Comparison of ENCODE assay signal across 1 cellular context in the genomic region with DNA sequence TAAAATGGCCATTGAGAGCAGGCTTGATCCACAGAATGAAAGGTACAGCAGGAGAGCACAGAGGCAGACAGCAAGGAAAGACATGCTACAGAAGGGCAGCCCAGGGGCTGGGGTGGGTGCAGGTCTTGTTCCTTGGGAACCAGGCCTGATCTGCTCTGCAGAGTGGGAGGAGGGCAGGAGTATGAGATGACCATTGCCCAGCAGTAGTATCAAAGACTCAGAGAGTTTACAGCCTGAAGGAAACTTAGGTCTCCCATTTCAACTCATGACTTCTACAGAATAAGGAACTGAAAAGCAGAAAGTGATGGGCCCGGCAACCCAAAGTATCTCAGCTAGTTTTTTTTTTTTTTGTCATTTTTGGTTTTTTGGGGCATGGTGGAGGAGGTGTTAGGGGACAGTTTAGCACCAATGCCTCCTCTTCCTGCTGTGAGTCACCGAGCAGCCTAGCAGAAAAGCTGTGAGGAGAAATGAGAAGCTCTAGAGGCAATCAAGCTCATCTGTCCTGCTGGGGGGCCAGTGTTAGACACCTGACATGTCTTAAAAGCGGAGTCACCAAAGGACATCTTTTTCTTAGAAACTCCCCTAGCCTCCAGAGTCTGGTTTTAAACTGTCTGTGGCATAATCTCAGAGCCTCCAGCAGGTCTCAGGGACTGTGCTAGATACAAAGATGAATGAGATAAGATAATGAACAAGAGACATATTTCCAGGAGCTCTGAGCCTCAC.
TF ChIP-seq lines count a peak whose summit lies in the region.

No MANE protein-coding gene starts in this region.

TF ChIP-seq in GM12878, 131 proteins besides CTCF, POLR2A, EP300 and RAD21 (continued from another document and continues in another):
- TF ChIP-seq, protein P1, sequence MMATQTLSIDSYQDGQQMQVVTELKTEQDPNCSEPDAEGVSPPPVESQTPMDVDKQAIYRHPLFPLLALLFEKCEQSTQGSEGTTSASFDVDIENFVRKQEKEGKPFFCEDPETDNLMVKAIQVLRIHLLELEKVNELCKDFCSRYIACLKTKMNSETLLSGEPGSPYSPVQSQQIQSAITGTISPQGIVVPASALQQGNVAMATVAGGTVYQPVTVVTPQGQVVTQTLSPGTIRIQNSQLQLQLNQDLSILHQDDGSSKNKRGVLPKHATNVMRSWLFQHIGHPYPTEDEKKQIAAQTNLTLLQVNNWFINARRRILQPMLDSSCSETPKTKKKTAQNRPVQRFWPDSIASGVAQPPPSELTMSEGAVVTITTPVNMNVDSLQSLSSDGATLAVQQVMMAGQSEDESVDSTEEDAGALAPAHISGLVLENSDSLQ (IDR thresholded peaks at IDR 0.05): peak; percentile 51; the same call in 1 of the 2 replicates
- TF ChIP-seq ATF2 (IDR thresholded peaks at IDR 0.05; ENCODE audit: low read length): no peak
- no peak for TF ChIP-seq TARDBP (IDR thresholded peaks at IDR 0.05; ENCODE audit: borderline replicate concordance)
- peak; percentile 9; the same call in 1 of the 2 replicates for TF ChIP-seq SMARCA5 (IDR thresholded peaks at IDR 0.05)
- TF ChIP-seq ZNF592 (IDR thresholded peaks at IDR 0.05): no peak
- TF ChIP-seq SRF (IDR thresholded peaks at IDR 0.05; ENCODE audit: low read depth in 2 of 2, low read length in 2 of 2): no peak
- TF ChIP-seq, protein P2, sequence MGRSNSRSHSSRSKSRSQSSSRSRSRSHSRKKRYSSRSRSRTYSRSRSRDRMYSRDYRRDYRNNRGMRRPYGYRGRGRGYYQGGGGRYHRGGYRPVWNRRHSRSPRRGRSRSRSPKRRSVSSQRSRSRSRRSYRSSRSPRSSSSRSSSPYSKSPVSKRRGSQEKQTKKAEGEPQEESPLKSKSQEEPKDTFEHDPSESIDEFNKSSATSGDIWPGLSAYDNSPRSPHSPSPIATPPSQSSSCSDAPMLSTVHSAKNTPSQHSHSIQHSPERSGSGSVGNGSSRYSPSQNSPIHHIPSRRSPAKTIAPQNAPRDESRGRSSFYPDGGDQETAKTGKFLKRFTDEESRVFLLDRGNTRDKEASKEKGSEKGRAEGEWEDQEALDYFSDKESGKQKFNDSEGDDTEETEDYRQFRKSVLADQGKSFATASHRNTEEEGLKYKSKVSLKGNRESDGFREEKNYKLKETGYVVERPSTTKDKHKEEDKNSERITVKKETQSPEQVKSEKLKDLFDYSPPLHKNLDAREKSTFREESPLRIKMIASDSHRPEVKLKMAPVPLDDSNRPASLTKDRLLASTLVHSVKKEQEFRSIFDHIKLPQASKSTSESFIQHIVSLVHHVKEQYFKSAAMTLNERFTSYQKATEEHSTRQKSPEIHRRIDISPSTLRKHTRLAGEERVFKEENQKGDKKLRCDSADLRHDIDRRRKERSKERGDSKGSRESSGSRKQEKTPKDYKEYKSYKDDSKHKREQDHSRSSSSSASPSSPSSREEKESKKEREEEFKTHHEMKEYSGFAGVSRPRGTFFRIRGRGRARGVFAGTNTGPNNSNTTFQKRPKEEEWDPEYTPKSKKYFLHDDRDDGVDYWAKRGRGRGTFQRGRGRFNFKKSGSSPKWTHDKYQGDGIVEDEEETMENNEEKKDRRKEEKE (IDR thresholded peaks at IDR 0.05): no peak
- TF ChIP-seq, protein P3, sequence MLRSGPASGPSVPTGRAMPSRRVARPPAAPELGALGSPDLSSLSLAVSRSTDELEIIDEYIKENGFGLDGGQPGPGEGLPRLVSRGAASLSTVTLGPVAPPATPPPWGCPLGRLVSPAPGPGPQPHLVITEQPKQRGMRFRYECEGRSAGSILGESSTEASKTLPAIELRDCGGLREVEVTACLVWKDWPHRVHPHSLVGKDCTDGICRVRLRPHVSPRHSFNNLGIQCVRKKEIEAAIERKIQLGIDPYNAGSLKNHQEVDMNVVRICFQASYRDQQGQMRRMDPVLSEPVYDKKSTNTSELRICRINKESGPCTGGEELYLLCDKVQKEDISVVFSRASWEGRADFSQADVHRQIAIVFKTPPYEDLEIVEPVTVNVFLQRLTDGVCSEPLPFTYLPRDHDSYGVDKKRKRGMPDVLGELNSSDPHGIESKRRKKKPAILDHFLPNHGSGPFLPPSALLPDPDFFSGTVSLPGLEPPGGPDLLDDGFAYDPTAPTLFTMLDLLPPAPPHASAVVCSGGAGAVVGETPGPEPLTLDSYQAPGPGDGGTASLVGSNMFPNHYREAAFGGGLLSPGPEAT (IDR thresholded peaks at IDR 0.05; ENCODE audit: low read depth): peak; percentile 78; the same call in 1 of the 2 replicates
- TF ChIP-seq, protein P4, sequence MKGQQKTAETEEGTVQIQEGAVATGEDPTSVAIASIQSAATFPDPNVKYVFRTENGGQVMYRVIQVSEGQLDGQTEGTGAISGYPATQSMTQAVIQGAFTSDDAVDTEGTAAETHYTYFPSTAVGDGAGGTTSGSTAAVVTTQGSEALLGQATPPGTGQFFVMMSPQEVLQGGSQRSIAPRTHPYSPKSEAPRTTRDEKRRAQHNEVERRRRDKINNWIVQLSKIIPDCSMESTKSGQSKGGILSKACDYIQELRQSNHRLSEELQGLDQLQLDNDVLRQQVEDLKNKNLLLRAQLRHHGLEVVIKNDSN (IDR thresholded peaks at IDR 0.05; ENCODE audit: borderline replicate concordance, extremely low read length, insufficient read depth, low read depth, low read length): no peak
- peak; percentile 73 for TF ChIP-seq TCF12 (IDR thresholded peaks at IDR 0.05; ENCODE audit: low read depth, low read length)
- no peak for TF ChIP-seq YBX1 (IDR thresholded peaks at IDR 0.05)
- TF ChIP-seq MTA3 (IDR thresholded peaks at IDR 0.05; ENCODE audit: borderline replicate concordance, low read length): no peak
- TF ChIP-seq, protein P5, sequence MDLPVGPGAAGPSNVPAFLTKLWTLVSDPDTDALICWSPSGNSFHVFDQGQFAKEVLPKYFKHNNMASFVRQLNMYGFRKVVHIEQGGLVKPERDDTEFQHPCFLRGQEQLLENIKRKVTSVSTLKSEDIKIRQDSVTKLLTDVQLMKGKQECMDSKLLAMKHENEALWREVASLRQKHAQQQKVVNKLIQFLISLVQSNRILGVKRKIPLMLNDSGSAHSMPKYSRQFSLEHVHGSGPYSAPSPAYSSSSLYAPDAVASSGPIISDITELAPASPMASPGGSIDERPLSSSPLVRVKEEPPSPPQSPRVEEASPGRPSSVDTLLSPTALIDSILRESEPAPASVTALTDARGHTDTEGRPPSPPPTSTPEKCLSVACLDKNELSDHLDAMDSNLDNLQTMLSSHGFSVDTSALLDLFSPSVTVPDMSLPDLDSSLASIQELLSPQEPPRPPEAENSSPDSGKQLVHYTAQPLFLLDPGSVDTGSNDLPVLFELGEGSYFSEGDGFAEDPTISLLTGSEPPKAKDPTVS (IDR thresholded peaks at IDR 0.05; ENCODE audit: low read depth, low read length): no peak
- no peak; the same call in 1 of the 2 replicates for TF ChIP-seq WRNIP1 (IDR thresholded peaks at IDR 0.05; ENCODE audit: borderline replicate concordance, low read depth, low read length)
- no peak for TF ChIP-seq ZBTB33 (IDR thresholded peaks at IDR 0.05)
- TF ChIP-seq SMC3 (IDR thresholded peaks at IDR 0.05; ENCODE audit: borderline replicate concordance, low read length): peak; percentile 26; the same call in 1 of the 2 replicates
- peak; percentile 66; the same call in 1 of the 2 replicates for TF ChIP-seq BMI1 (IDR thresholded peaks at IDR 0.05; ENCODE audit: borderline replicate concordance)
- peak; percentile 79 for TF ChIP-seq CHD2 (IDR thresholded peaks at IDR 0.05; ENCODE audit: borderline replicate concordance, low read depth, low read length)
- no peak for TF ChIP-seq CREB1 (IDR thresholded peaks at IDR 0.05; ENCODE audit: low read depth)
- no peak for TF ChIP-seq ATF3 (IDR thresholded peaks at IDR 0.05; ENCODE audit: borderline replicate concordance, extremely low read depth, low read depth, low read length)
- peak; percentile 71; the same call in 1 of the 2 replicates for TF ChIP-seq EED (IDR thresholded peaks at IDR 0.05; ENCODE audit: low read depth)
- TF ChIP-seq, protein P6, sequence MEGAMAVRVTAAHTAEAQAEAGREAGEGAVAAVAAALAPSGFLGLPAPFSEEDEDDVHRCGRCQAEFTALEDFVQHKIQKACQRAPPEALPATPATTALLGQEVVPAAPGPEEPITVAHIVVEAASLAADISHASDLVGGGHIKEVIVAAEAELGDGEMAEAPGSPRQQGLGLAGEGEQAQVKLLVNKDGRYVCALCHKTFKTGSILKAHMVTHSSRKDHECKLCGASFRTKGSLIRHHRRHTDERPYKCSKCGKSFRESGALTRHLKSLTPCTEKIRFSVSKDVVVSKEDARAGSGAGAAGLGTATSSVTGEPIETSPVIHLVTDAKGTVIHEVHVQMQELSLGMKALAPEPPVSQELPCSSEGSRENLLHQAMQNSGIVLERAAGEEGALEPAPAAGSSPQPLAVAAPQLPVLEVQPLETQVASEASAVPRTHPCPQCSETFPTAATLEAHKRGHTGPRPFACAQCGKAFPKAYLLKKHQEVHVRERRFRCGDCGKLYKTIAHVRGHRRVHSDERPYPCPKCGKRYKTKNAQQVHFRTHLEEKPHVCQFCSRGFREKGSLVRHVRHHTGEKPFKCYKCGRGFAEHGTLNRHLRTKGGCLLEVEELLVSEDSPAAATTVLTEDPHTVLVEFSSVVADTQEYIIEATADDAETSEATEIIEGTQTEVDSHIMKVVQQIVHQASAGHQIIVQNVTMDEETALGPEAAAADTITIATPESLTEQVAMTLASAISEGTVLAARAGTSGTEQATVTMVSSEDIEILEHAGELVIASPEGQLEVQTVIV (IDR thresholded peaks at IDR 0.05; ENCODE audit: borderline replicate concordance, partially characterized antibody): no peak
- peak; percentile 53 for TF ChIP-seq YY1 (IDR thresholded peaks at IDR 0.05; ENCODE audit: low read depth, low read length)
- TF ChIP-seq SIN3A (IDR thresholded peaks at IDR 0.05; ENCODE audit: low read depth, low read length): no peak
- TF ChIP-seq IKZF1 (conservative IDR thresholded peaks at IDR 0.05): no peak
- peak; percentile 72; the same call in 1 of the 2 replicates for TF ChIP-seq BCL11A (IDR thresholded peaks at IDR 0.05; ENCODE audit: low read depth, low read length)
- TF ChIP-seq, protein P7, sequence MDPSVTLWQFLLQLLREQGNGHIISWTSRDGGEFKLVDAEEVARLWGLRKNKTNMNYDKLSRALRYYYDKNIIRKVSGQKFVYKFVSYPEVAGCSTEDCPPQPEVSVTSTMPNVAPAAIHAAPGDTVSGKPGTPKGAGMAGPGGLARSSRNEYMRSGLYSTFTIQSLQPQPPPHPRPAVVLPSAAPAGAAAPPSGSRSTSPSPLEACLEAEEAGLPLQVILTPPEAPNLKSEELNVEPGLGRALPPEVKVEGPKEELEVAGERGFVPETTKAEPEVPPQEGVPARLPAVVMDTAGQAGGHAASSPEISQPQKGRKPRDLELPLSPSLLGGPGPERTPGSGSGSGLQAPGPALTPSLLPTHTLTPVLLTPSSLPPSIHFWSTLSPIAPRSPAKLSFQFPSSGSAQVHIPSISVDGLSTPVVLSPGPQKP (IDR thresholded peaks at IDR 0.05; ENCODE audit: low read depth, low read length): no peak
- TF ChIP-seq ZSCAN29 (IDR thresholded peaks at IDR 0.05): no peak; the same call in 1 of the 2 replicates
- TF ChIP-seq FOS (IDR thresholded peaks at IDR 0.05; ENCODE audit: borderline replicate concordance, extremely low read depth, insufficient read length): no peak
